ENCODE assay signal across 19 cellular contexts in genomic region chr13:40340368-40341085, GRCh38.
DNase-seq lines count a peak whose midpoint lies in the region; ATAC-seq, FAIRE-seq and TF ChIP-seq lines count a peak whose summit lies in the region.
"Had no signal": no experiment of that assay in that cellular context is flagged by ENCODE, and none has a peak within 500 bp of the region (broad histone marks: within the 10 kb centered on the region; RNA-seq: fewer than 3 reads in every experiment).

No MANE protein-coding gene starts in this region.

- FAIRE-seq in urothelium cell line (lab: Jason Lieb, UNC) = no peak
- FAIRE-seq: endometrium, GM18507, K562 had no signal

- H3K9me3 Mint-ChIP-seq in nephron progenitor cell = peaks cover 4% of the 10 kb centered on the region
- H3K9me3 Mint-ChIP-seq in activated T-cell treated with anti-CD3 and anti-CD28 coated beads, Interleukin-2, amount 50 U/mL, for 24 hours = no peaks in the 10 kb centered on the region
- H3K9me3 Mint-ChIP-seq: activated T-helper 1 cell treated with anti-CD3 and anti-CD28 coated beads, Interleukin-12 subunit alpha, Interleukin-12 subunit beta, Interleukin-2, Interleukin-4 antibody, amounts not matched to agents 30 ng/mL and 10 ng/mL and 1 ng/mL, durations not matched to agents 14 hours and 24 hours and 36 hours; stimulated activated effector memory CD8-positive, alpha-beta T cell treated with anti-CD3 and anti-CD28 coated beads, Interleukin-12 subunit alpha, Interleukin-12 subunit beta, amount 100 ng/mL, for 72 hours had no signal

- H3K4me3 ChIP-seq in OCI-LY7 (ENCODE audit: low read depth, low read length, poor library complexity, severe bottlenecking) = no peak overlapping the region
- H3K4me3 ChIP-seq in A673 (ENCODE audit: low read depth, low read length, poor library complexity, severe bottlenecking) = no peak overlapping the region
- H3K4me3 ChIP-seq: BLaER1 treated with 17β-estradiol and CSF1 and Interleukin-3, amounts not matched to agents 10 nM and 100 nM; K562 had no signal

- H3K36me3 ChIP-seq in OCI-LY7 (ENCODE audit: insufficient read depth, low read length) = no peaks in the 10 kb centered on the region
- H3K36me3 ChIP-seq in A673 (ENCODE audit: insufficient read depth, low read length, poor library complexity, severe bottlenecking) = no peaks in the 10 kb centered on the region
- H3K36me3 ChIP-seq: BLaER1 treated with 17β-estradiol and CSF1 and Interleukin-3, amounts not matched to agents 10 nM and 100 nM had no signal

- H3K27me3 ChIP-seq in A673 (replicated peaks; ENCODE audit: insufficient read depth, low read depth, low read length, poor library complexity) = no peaks in the 10 kb centered on the region
- H3K27me3 ChIP-seq: BLaER1 treated with 17β-estradiol and CSF1 and Interleukin-3, amounts not matched to agents 10 nM and 100 nM had no signal

- TF ChIP-seq CTCF in OCI-LY7 (conservative IDR thresholded peaks at IDR 0.05; ENCODE audit: low read length) = 0 out of 2 replicates have a peak, but pooled peaks have one; percentile 31
- TF ChIP-seq CTCF in nephron progenitor cell (IDR thresholded peaks at IDR 0.05) = no peak
- no peak for TF ChIP-seq CTCF in A673 (conservative IDR thresholded peaks at IDR 0.05; ENCODE audit: low read depth, low read length)

- intact Hi-C loops in OCI-LY7 (cut with micrococcal nuclease; ENCODE audit: unreplicated experiment) (no loop called here), A673 (cut with micrococcal nuclease; ENCODE audit: unreplicated experiment) (no loop called here)

- H3K27ac Mint-ChIP-seq in nephron progenitor cell = peak overlapping the region; percentile 73
- no peak overlapping the region for H3K27ac Mint-ChIP-seq in activated T-cell treated with anti-CD3 and anti-CD28 coated beads, Interleukin-2, amount 50 U/mL, for 24 hours
- H3K27ac Mint-ChIP-seq: activated T-helper 1 cell treated with anti-CD3 and anti-CD28 coated beads, Interleukin-12 subunit alpha, Interleukin-12 subunit beta, Interleukin-2, Interleukin-4 antibody, amounts not matched to agents 30 ng/mL and 10 ng/mL and 1 ng/mL, durations not matched to agents 14 hours and 24 hours and 36 hours; stimulated activated effector memory CD8-positive, alpha-beta T cell treated with anti-CD3 and anti-CD28 coated beads, Interleukin-12 subunit alpha, Interleukin-12 subunit beta, amount 100 ng/mL, for 72 hours had no signal

- H2AFZ ChIP-seq in OCI-LY7 (ENCODE audit: low read length) = no peak overlapping the region

- H3K36me3 Mint-ChIP-seq in nephron progenitor cell (ENCODE audit: low read depth) = no peaks in the 10 kb centered on the region
- H3K36me3 Mint-ChIP-seq in activated T-cell treated with anti-CD3 and anti-CD28 coated beads, Interleukin-2, amount 50 U/mL, for 24 hours (ENCODE audit: low read depth) = no peaks in the 10 kb centered on the region
- H3K36me3 Mint-ChIP-seq: brain; stimulated activated effector memory CD8-positive, alpha-beta T cell treated with anti-CD3 and anti-CD28 coated beads, Interleukin-12 subunit alpha, Interleukin-12 subunit beta, amount 100 ng/mL, for 72 hours had no signal

- no TSS peak for BruUV-seq in OCI-LY7 (replicated peaks; lab: Mats Ljungman, UMichigan)
- no TSS peak for BruUV-seq in A673 (replicated peaks; lab: Mats Ljungman, UMichigan)

- peak; percentile 72 for DNase-seq in EH (ENCODE audit: low read depth)
- DNase-seq in OCI-LY7 (ENCODE audit: low spot score) = no peak
- peak; percentile 50 for DNase-seq in epidermal melanocyte (ENCODE audit: insufficient read length, low spot score)
- DNase-seq in nephron progenitor cell = no peak
- DNase-seq in urothelium cell line (ENCODE audit: low spot score) = no peak
- DNase-seq in A673 (ENCODE audit: low spot score) = no peak
- no peak for DNase-seq in activated T-cell treated with anti-CD3 and anti-CD28 coated beads, Interleukin-2, amount 50 U/mL, for 24 hours
- DNase-seq: activated CD4-positive, alpha-beta T cell treated with anti-CD3 and anti-CD28 coated beads for 48 hours; GDM1; hippocampal formation; NCI-H187 treated with DMSO at 0.1 percent for 48 hours had no signal

- H4K20me1 ChIP-seq in OCI-LY7 (ENCODE audit: insufficient read depth, low read length) = no peaks in the 10 kb centered on the region
- H4K20me1 ChIP-seq: BLaER1 treated with 17β-estradiol and CSF1 and Interleukin-3, amounts not matched to agents 10 nM and 100 nM had no signal

- H3K27ac ChIP-seq in OCI-LY7 (ENCODE audit: low read depth, low read length, poor library complexity, severe bottlenecking) = no peak overlapping the region
- no peak overlapping the region for H3K27ac ChIP-seq in A673 (ENCODE audit: low read depth, low read length, poor library complexity, severe bottlenecking)
- H3K27ac ChIP-seq: BLaER1 treated with 17β-estradiol and CSF1 and Interleukin-3, amounts not matched to agents 10 nM and 100 nM had no signal

- ATAC-seq in HG03469 (IDR thresholded peaks at IDR 0.05; ENCODE audit: unreplicated experiment) = no peak
- ATAC-seq: K562; stimulated activated effector memory CD8-positive, alpha-beta T cell treated with anti-CD3 and anti-CD28 coated beads, Interleukin-12 subunit alpha, Interleukin-12 subunit beta, amount 100 ng/mL, for 72 hours had no signal

- CTCF ChIA-PET in OCI-LY7 (lab: Charles Lee; ENCODE audit: unreplicated experiment) = no interaction called here
- CTCF ChIA-PET in A673 (lab: Charles Lee) = no interaction called here

- no peaks in the 10 kb centered on the region for H3K9me3 ChIP-seq in OCI-LY7 (ENCODE audit: low read length)
- no peaks in the 10 kb centered on the region for H3K9me3 ChIP-seq in A673 (ENCODE audit: low read depth, low read length, poor library complexity, severe bottlenecking)

- H3K9me2 ChIP-seq in OCI-LY7 (ENCODE audit: insufficient read depth, low read length) = no peaks in the 10 kb centered on the region

- no peaks in the 10 kb centered on the region for H3K79me2 ChIP-seq in OCI-LY7 (ENCODE audit: insufficient read depth, low read depth, low read length)

- peaks cover 67% of the 10 kb centered on the region for H3K4me1 Mint-ChIP-seq in nephron progenitor cell
- H3K4me1 Mint-ChIP-seq in activated T-cell treated with anti-CD3 and anti-CD28 coated beads, Interleukin-2, amount 50 U/mL, for 24 hours (ENCODE audit: low read depth) = peaks cover 16% of the 10 kb centered on the region
- H3K4me1 Mint-ChIP-seq: stimulated activated effector memory CD8-positive, alpha-beta T cell treated with anti-CD3 and anti-CD28 coated beads, Interleukin-12 subunit alpha, Interleukin-12 subunit beta, amount 100 ng/mL, for 72 hours had no signal

- no peak overlapping the region for H3K4me2 ChIP-seq in OCI-LY7 (ENCODE audit: low read length)
- H3K4me2 ChIP-seq: BLaER1 treated with 17β-estradiol and CSF1 and Interleukin-3, amounts not matched to agents 10 nM and 100 nM had no signal

- H3K4me3 Mint-ChIP-seq in nephron progenitor cell = no peak overlapping the region
- H3K4me3 Mint-ChIP-seq in activated T-cell treated with anti-CD3 and anti-CD28 coated beads, Interleukin-2, amount 50 U/mL, for 24 hours = no peak overlapping the region
- H3K4me3 Mint-ChIP-seq: activated T-helper 1 cell treated with anti-CD3 and anti-CD28 coated beads, Interleukin-12 subunit alpha, Interleukin-12 subunit beta, Interleukin-2, Interleukin-4 antibody, amounts not matched to agents 30 ng/mL and 10 ng/mL and 1 ng/mL, durations not matched to agents 14 hours and 24 hours and 36 hours; brain; stimulated activated effector memory CD8-positive, alpha-beta T cell treated with anti-CD3 and anti-CD28 coated beads, Interleukin-12 subunit alpha, Interleukin-12 subunit beta, amount 100 ng/mL, for 72 hours had no signal

- POLR2A ChIA-PET in OCI-LY7 (lab: Charles Lee) (interaction anchor here (0.6 kb wide), 1 partner anchor 56 kb away, joined by 3 read pairs; no protein-coding TSS in a partner anchor), A673 (lab: Charles Lee; ENCODE audit: low non-redundant PET) (no interaction called here)

- peaks cover 8% of the 10 kb centered on the region for H3K27me3 Mint-ChIP-seq in nephron progenitor cell (ENCODE audit: low read depth, poor library complexity)
- no peaks in the 10 kb centered on the region for H3K27me3 Mint-ChIP-seq in activated T-cell treated with anti-CD3 and anti-CD28 coated beads, Interleukin-2, amount 50 U/mL, for 24 hours

- H3K4me1 ChIP-seq in OCI-LY7 (ENCODE audit: insufficient read depth, low read length, poor library complexity, severe bottlenecking) (peaks cover 19% of the 10 kb centered on the region), A673 (ENCODE audit: insufficient read depth, low read length, poor library complexity, severe bottlenecking) (no peaks in the 10 kb centered on the region)
- H3K4me1 ChIP-seq: BLaER1 treated with 17β-estradiol and CSF1 and Interleukin-3, amounts not matched to agents 10 nM and 100 nM had no signal

Comparison
In these comparisons a context has a peak if more than half of its experiments do, and no peak if none do; other contexts are left out.
1. DNase-seq: peak in EH (single experiment) and epidermal melanocyte (single experiment); none in OCI-LY7 (single experiment), nephron progenitor cell (single experiment), urothelium cell line (single experiment), A673 (single experiment) and activated T-cell treated with anti-CD3 and anti-CD28 coated beads, Interleukin-2, amount 50 U/mL, for 24 hours (single experiment).